Comparison of ENCODE assay signal across 16 cellular contexts in the genomic region with DNA sequence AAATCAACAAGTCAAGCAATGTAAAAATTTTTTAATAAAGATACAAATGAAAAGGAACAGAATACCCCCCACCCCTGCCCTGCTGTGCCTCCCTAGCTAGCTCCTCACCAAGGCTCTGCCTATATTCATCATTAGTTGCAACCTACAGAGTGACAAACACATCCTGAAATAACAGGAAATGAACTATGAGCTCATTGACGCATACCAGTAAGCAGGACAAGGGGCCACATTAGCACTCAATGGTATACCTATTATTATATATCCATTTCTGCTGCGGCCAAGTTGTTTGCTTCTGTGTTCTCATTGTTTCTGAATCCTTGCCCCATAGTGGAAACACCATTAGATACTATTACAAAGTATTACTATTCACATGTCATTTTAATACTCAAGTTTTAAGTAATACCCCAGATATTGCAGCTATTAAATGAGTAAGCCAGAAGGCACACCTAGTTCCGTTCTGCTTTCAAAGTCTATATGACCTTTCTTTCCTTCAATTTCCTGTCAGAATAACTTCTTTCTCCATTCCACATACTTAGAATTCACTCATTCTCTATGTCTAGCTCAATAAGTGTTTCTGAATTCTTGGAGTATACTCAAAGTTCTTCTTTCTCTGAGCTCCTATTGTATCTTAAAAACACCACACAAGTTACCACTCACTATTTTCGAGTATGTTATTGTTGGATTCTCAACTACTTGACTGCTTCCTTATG.
DNase-seq lines count a peak whose midpoint lies in the region; ATAC-seq and TF ChIP-seq lines count a peak whose summit lies in the region.
"Had no signal": no experiment of that assay in that cellular context is flagged by ENCODE, and none has a peak within 500 bp of the region (broad histone marks: within the 10 kb centered on the region; RNA-seq: fewer than 3 reads in every experiment).

No MANE protein-coding gene starts in this region.

- no peak overlapping the region for H3K4me3 ChIP-seq in PC-9

- no peak overlapping the region for H2AFZ ChIP-seq in PC-9

- H3K79me2 ChIP-seq in PC-9 (ENCODE audit: low read depth): no peaks in the 10 kb centered on the region

- no peaks in the 10 kb centered on the region for H3K9me2 ChIP-seq in PC-9 (ENCODE audit: insufficient read depth)

- BruUV-seq in PC-9 (replicated peaks; lab: Mats Ljungman, UMichigan): no TSS peak

- TF ChIP-seq CTCF in PC-9 (conservative IDR thresholded peaks at IDR 0.05): no peak

- H3K27me3 ChIP-seq in PC-9 (ENCODE audit: insufficient read depth, low read depth): no peaks in the 10 kb centered on the region

- no peaks in the 10 kb centered on the region for H3K4me1 ChIP-seq in PC-9 (replicated peaks; ENCODE audit: insufficient read depth)

- POLR2A ChIA-PET in PC-9 (lab: Charles Lee; ENCODE audit: unreplicated experiment): no interaction called here

- H3K4me2 ChIP-seq in PC-9: no peak overlapping the region

- H3F3A ChIP-seq in PC-9 (ENCODE audit: insufficient read depth, low read depth): no peaks in the 10 kb centered on the region

- no peaks in the 10 kb centered on the region for H3K36me3 ChIP-seq in PC-9 (ENCODE audit: low read depth)

- intact Hi-C loops in PC-9 (cut with micrococcal nuclease; ENCODE audit: unreplicated experiment): no loop called here

- peak; percentile 5 for DNase-seq in NCI-H146 (lab: John Stamatoyannopoulos, UW)
- no peak for DNase-seq in NCI-H146 treated with DMSO at 0.1 percent for 48 hours (lab: John Stamatoyannopoulos, UW; ENCODE audit: unreplicated experiment)
- peak; percentile 86 for DNase-seq in dermis blood vessel endothelial cell
- DNase-seq in lung microvascular endothelial cell (ENCODE audit: low read depth in 2 of 2): peak; percentile 78 to 90
- no peak for DNase-seq in activated T-cell treated with anti-CD3 and anti-CD28 coated beads for 4 hours
- DNase-seq in PC-9: no peak
- no peak for DNase-seq in NCI-H526 treated with DMSO at 0.1 percent for 48 hours (lab: John Stamatoyannopoulos, UW)
- DNase-seq: AML-193, COR-L47, DMS79 treated with DMSO at 0.1 percent for 48 hours, HFFc6, NCI-H1105, NCI-H187, NCI-H226, NCI-H524 treated with DMSO at 0.1 percent for 48 hours had no signal

- H4K20me1 ChIP-seq in PC-9 (ENCODE audit: insufficient read depth): no peaks in the 10 kb centered on the region

- H3K27ac ChIP-seq in PC-9: no peak overlapping the region

- CTCF ChIA-PET in PC-9 (lab: Charles Lee): no interaction called here

- no peaks in the 10 kb centered on the region for H3K9me3 ChIP-seq in PC-9 (ENCODE audit: insufficient read depth, low read depth)

- ATAC-seq in HG03432 (IDR thresholded peaks at IDR 0.05; ENCODE audit: unreplicated experiment): peak; percentile 63

Comparison
In these comparisons a context has a peak if more than half of its experiments do, and no peak if none do; other contexts are left out.
1. DNase-seq: peak in NCI-H146 (single experiment), dermis blood vessel endothelial cell (single experiment) and lung microvascular endothelial cell (2 of 2); none in NCI-H146 treated with DMSO at 0.1 percent for 48 hours (single experiment), activated T-cell treated with anti-CD3 and anti-CD28 coated beads for 4 hours (single experiment), PC-9 (0 of 2) and NCI-H526 treated with DMSO at 0.1 percent for 48 hours (single experiment).